18 cellular contexts compared by ENCODE assay signal in genomic region chr4:149521611-149522010, GRCh38.
DNase-seq lines count a peak whose midpoint lies in the region; TF ChIP-seq lines count a peak whose summit lies in the region.
"Had no signal": no experiment of that assay in that cellular context is flagged by ENCODE, and none has a peak within 500 bp of the region (broad histone marks: within the 10 kb centered on the region; RNA-seq: fewer than 3 reads in every experiment).

No MANE protein-coding gene starts in this region.

- H3K36me3 ChIP-seq in MG63 = no peaks in the 10 kb centered on the region
- H3K36me3 ChIP-seq in esophagus squamous epithelium = no peaks in the 10 kb centered on the region
- H3K36me3 ChIP-seq in adrenal gland (replicated peaks in 1 of 2) = no peaks in the 10 kb centered on the region
- H3K36me3 ChIP-seq: BLaER1, brain microvascular endothelial cell, uterus had no signal

- H3K4me3 ChIP-seq in MG63 (no peak overlapping the region), epithelial cell of esophagus (ENCODE audit: low read length) (no peak overlapping the region), esophagus squamous epithelium (no peak overlapping the region), adrenal gland (no peak overlapping the region)
- H3K4me3 ChIP-seq: BLaER1, uterus had no signal

- DNase-seq in EL (peak; percentile 16), MG63 (peak; percentile 77), epithelial cell of esophagus (ENCODE audit: low read depth) (peak; percentile 43), renal cortical epithelial cell (ENCODE audit: low read depth) (peak; percentile 84), esophagus squamous epithelium (lab: John Stamatoyannopoulos, UW) (no peak), adrenal gland (no peak), DMS53 (lab: John Stamatoyannopoulos, UW) (no peak), GDM1 (lab: John Stamatoyannopoulos, UW) (no peak)
- DNase-seq: activated naive CD4-positive, alpha-beta T cell; brain microvascular endothelial cell; GOT3; MM.1S; NCI-H2029; RPMI8226; T-helper 1 cell; uterus had no signal

- WGBS in esophagus squamous epithelium, 2 donors = 35 to 46% methylated on average over 2 to 3 of the region's 3 CpGs
- WGBS in adrenal gland, 4 donors = 77 to 96% (median 77%) methylated on average over 1 to 3 of the region's 3 CpGs

- H3K27ac ChIP-seq in esophagus squamous epithelium (no peak overlapping the region), adrenal gland (no peak overlapping the region)
- H3K27ac ChIP-seq: BLaER1, brain microvascular endothelial cell, foreskin keratinocyte, uterus had no signal

- TF ChIP-seq POLR2A in esophagus squamous epithelium (IDR thresholded peaks at IDR 0.05) (no peak), adrenal gland (IDR thresholded peaks at IDR 0.05) (no peak)

- no peak for TF ChIP-seq CTCF in epithelial cell of esophagus (IDR thresholded peaks at IDR 0.05; ENCODE audit: insufficient read depth, low read depth, low read length, missing control alignments)
- no peak for TF ChIP-seq CTCF in esophagus squamous epithelium (IDR thresholded peaks at IDR 0.05)
- no peak for TF ChIP-seq CTCF in adrenal gland (IDR thresholded peaks at IDR 0.05)

- intact Hi-C loops in esophagus squamous epithelium (cut with DNase I) (no loop called here), adrenal gland (cut with DNase I) (no loop called here)

- H3K27me3 ChIP-seq in MG63 (no peaks in the 10 kb centered on the region), esophagus squamous epithelium (no peaks in the 10 kb centered on the region), adrenal gland (no peaks in the 10 kb centered on the region)
- H3K27me3 ChIP-seq: BLaER1, brain microvascular endothelial cell, foreskin keratinocyte, uterus had no signal

- H3K4me1 ChIP-seq in esophagus squamous epithelium = peaks cover 0 to 14% (median 0%) of the 10 kb centered on the region in 3 donors
- no peaks in the 10 kb centered on the region for H3K4me1 ChIP-seq in adrenal gland (replicated peaks in 1 of 2)
- H3K4me1 ChIP-seq: BLaER1, foreskin keratinocyte, uterus had no signal

- H3K9me3 ChIP-seq in MG63 (no peaks in the 10 kb centered on the region; the same call in 1 of the 2 replicates), esophagus squamous epithelium (no peaks in the 10 kb centered on the region), adrenal gland (replicated peaks in 1 of 3) (no peaks in the 10 kb centered on the region)
- H3K9me3 ChIP-seq: BLaER1, uterus had no signal

Comparison
In these comparisons a context has a peak if more than half of its experiments do, and no peak if none do; other contexts are left out.
1. DNase-seq: peak in EL (single experiment), MG63 (single experiment), epithelial cell of esophagus (single experiment) and renal cortical epithelial cell (single experiment); none in esophagus squamous epithelium (single experiment), adrenal gland (0 of 7), DMS53 (single experiment) and GDM1 (single experiment).